14 cellular contexts compared by ENCODE assay signal in genomic region chr12:80714055-80714454, GRCh38. TPM values are rescaled to one million over a fixed set of nuclear protein-coding genes. Genes with fewer than 3 reads are reported as not detected.
DNase-seq lines count a peak whose midpoint lies in the region; ATAC-seq and TF ChIP-seq lines count a peak whose summit lies in the region.
"Had no signal": no experiment of that assay in that cellular context is flagged by ENCODE, and none has a peak within 500 bp of the region (broad histone marks: within the 10 kb centered on the region; RNA-seq: fewer than 3 reads in every experiment).

No MANE protein-coding gene starts in this region.

- ATAC-seq in HG02759 (IDR thresholded peaks at IDR 0.05; ENCODE audit: unreplicated experiment) = no peak
- no peak for ATAC-seq in GM19395 (IDR thresholded peaks at IDR 0.05; ENCODE audit: unreplicated experiment)
- ATAC-seq: Panc1; stimulated activated naive B cell treated with anti-CD40 and anti-IgM and Interleukin-4, amounts not matched to agents 10 μg/mL and 1 μg/mL and 100 μg/mL, for 72 hours had no signal

- TF ChIP-seq CTCF in HFFc6 (IDR thresholded peaks at IDR 0.05) (no peak), cardiac fibroblast (IDR thresholded peaks at IDR 0.05; ENCODE audit: low read depth, low read length) (no peak), retinal pigment epithelial cell (conservative IDR thresholded peaks at IDR 0.05; ENCODE audit: low read depth, low read length) (no peak)

- H3K27me3 Mint-ChIP-seq in HFFc6 (ENCODE audit: insufficient read depth) = peaks cover 7% of the 10 kb centered on the region

- DNase-seq in HFFc6 (no peak), cardiac fibroblast (ENCODE audit: low read depth in 2 of 2) (peak; percentile 21 to 25), iPS-NIHi7 (ENCODE audit: extremely low spot score) (peak; percentile 51), retinal pigment epithelial cell (ENCODE audit: low read depth) (no peak), Ammon's horn (ENCODE audit: low spot score) (no peak)
- no peak for DNase-seq in activated CD4-positive, alpha-beta T cell treated with anti-CD3 and anti-CD28 coated beads, Interleukin-2, amount 50 U/mL, for 4 hours
- DNase-seq: effector CD8-positive, alpha-beta T cell; NCI-H1092 treated with DMSO at 0.1 percent for 48 hours; NCI-H446; stimulated activated naive B cell treated with anti-CD40 and anti-IgM and Interleukin-4, amounts not matched to agents 10 μg/mL and 1 μg/mL and 100 μg/mL, for 72 hours; T-helper 9 cell had no signal

- no peaks in the 10 kb centered on the region for H3K9me3 Mint-ChIP-seq in HFFc6

- H3K27ac Mint-ChIP-seq in HFFc6 = peak overlapping the region; percentile 69; the same call in 1 of the 2 replicates
- H3K27ac Mint-ChIP-seq: stimulated activated naive B cell treated with anti-CD40 and anti-IgM and Interleukin-4, amounts not matched to agents 10 μg/mL and 1 μg/mL and 100 μg/mL, for 72 hours had no signal

- H3K36me3 Mint-ChIP-seq in HFFc6 (ENCODE audit: low read depth) = peaks cover 2% of the 10 kb centered on the region
- H3K36me3 Mint-ChIP-seq: stimulated activated naive B cell treated with anti-CD40 and anti-IgM and Interleukin-4, amounts not matched to agents 10 μg/mL and 1 μg/mL and 100 μg/mL, for 72 hours had no signal

- peak overlapping the region in 1 of 2 donors; percentile 24 for H3K4me3 ChIP-seq in cardiac fibroblast (replicated peaks in 1 of 2; ENCODE audit: low read depth in 2 of 2, low read length in 2 of 2)
- H3K4me3 ChIP-seq in retinal pigment epithelial cell (ENCODE audit: low read length) = peak overlapping the region; percentile 36

- peak overlapping the region; percentile 84 for H3K4me3 Mint-ChIP-seq in HFFc6
- H3K4me3 Mint-ChIP-seq: stimulated activated naive B cell treated with anti-CD40 and anti-IgM and Interleukin-4, amounts not matched to agents 10 μg/mL and 1 μg/mL and 100 μg/mL, for 72 hours had no signal

- peaks cover 10% of the 10 kb centered on the region; the same call in 1 of the 2 replicates for H3K4me1 Mint-ChIP-seq in HFFc6 (ENCODE audit: low read depth)

RNA-seq across cellular contexts. Expression of gene MYF5, which starts 2.7 kb away (rescaled TPM):
- not detected for total RNA-seq in HFFc6 (2021; fragmentation: NEBNext Ultra II Directional; extraction: Animal tissue kit (Norgen Biotek cat#: 25700))

RNA-seq across cellular contexts. Expression of gene MYF6, which starts 6.6 kb away (rescaled TPM):
- not detected for total RNA-seq in HFFc6 (2021; fragmentation: NEBNext Ultra II Directional; extraction: Animal tissue kit (Norgen Biotek cat#: 25700))

Comparison
In these comparisons a context has a peak if more than half of its experiments do, and no peak if none do; other contexts are left out.
1. DNase-seq: peak in cardiac fibroblast (2 of 2) and iPS-NIHi7 (single experiment); none in HFFc6 (single experiment), retinal pigment epithelial cell (single experiment), Ammon's horn (single experiment) and activated CD4-positive, alpha-beta T cell treated with anti-CD3 and anti-CD28 coated beads, Interleukin-2, amount 50 U/mL, for 4 hours (0 of 2).